In the genomic region with DNA sequence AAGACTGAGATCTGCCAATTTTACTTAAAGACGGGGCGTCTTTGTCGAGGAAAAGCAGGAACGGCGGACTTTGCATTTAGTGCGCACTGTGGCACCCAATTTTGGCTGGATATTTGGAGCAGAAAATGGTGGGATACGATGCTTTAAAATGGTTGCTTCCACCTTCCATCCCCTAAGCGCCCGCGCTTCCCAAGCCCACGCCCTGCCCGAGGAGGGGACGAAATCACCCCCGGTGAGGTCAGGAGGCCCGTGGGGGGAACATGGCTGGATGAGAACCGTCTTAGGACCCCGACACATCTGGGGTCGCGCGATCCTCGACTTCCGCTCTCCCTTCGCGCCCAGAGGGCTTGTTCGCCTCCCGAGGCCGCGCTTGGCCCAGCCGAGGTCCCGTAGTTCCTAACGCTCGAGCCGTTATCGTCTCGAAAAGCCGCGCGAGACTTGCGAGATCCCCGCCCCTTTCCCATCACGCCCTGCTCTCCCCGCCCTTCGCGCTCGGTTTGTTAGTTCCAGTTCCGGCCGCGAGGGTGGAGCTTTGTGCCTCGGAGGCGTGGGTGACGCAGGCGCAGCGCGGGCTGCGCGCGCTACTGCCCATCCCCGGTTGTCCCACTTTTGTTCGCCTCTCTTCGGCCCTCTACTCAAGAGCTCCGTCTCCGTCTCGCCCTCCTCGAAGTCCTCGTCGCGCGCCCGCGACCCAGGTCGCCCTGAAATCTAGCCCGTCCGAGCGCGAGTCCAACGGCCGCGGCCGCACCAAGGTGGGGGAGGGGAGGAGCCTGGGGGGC, we compare ENCODE assay signal across 8 cellular contexts. TPM values are rescaled to one million over a fixed set of nuclear protein-coding genes. Genes with fewer than 3 reads are reported as not detected.
DNase-seq lines count a peak whose midpoint lies in the region; ATAC-seq, FAIRE-seq and TF ChIP-seq lines count a peak whose summit lies in the region.

A gene with protein sequence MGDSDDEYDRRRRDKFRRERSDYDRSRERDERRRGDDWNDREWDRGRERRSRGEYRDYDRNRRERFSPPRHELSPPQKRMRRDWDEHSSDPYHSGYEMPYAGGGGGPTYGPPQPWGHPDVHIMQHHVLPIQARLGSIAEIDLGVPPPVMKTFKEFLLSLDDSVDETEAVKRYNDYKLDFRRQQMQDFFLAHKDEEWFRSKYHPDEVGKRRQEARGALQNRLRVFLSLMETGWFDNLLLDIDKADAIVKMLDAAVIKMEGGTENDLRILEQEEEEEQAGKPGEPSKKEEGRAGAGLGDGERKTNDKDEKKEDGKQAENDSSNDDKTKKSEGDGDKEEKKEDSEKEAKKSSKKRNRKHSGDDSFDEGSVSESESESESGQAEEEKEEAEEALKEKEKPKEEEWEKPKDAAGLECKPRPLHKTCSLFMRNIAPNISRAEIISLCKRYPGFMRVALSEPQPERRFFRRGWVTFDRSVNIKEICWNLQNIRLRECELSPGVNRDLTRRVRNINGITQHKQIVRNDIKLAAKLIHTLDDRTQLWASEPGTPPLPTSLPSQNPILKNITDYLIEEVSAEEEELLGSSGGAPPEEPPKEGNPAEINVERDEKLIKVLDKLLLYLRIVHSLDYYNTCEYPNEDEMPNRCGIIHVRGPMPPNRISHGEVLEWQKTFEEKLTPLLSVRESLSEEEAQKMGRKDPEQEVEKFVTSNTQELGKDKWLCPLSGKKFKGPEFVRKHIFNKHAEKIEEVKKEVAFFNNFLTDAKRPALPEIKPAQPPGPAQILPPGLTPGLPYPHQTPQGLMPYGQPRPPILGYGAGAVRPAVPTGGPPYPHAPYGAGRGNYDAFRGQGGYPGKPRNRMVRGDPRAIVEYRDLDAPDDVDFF (plus strand): TSS at position 527 of the 779 bp plus-strand sequence. CDS start 488 bp downstream, outside the sequence.

- DNase-seq in AML-193 (lab: John Stamatoyannopoulos, UW) (peak; percentile 91 to 93), NCI-H510A (lab: John Stamatoyannopoulos, UW) (peak; percentile 95), cerebellum (ENCODE audit: low spot score) (peak; percentile 100), kidney (peak; percentile 99)
- DNase-seq in activated CD4-positive, alpha-beta T cell treated with anti-CD3 and anti-CD28 coated beads for 1 hour = peak; percentile 97
- DNase-seq in stimulated activated CD4-positive, alpha-beta T cell treated with anti-CD3 and anti-CD28 coated beads, Interleukin-15, amount 100 ng/mL, for 24 hours = peak; percentile 99

- ATAC-seq in GM19043 (IDR thresholded peaks at IDR 0.05; ENCODE audit: low read depth, unreplicated experiment) (peak; percentile 94), HG03378 (IDR thresholded peaks at IDR 0.05; ENCODE audit: unreplicated experiment) (peak; percentile 73)

- H3K9me3 ChIP-seq in kidney (ENCODE audit: control insufficient read depth in 1 of 2, low read length in 2 of 2) = no peaks in the 10 kb centered on the region

- FAIRE-seq in kidney (lab: Jason Lieb, UNC) = no peak

- peak within 1 kb of the TSS; percentile 95 to 96 for H3K27ac ChIP-seq in kidney (ENCODE audit: low read depth in 2 of 2, low read length in 2 of 2)

- peak within 1 kb of the TSS; percentile 68 to 87 for H3K9ac ChIP-seq in kidney (ENCODE audit: low read length in 2 of 2)

- intact Hi-C loops in kidney (cut with DNase I) = no loop called here

- TF ChIP-seq CTCF in kidney (IDR thresholded peaks at IDR 0.05; ENCODE audit: borderline replicate concordance, extremely low read depth, insufficient read depth) = peak; percentile 53

- peak within 1 kb of the TSS; percentile 71 to 91 for H3K4me3 ChIP-seq in kidney (ENCODE audit: low read length in 2 of 2)

- H3K36me3 ChIP-seq in kidney (ENCODE audit: control insufficient read depth in 1 of 2, insufficient read depth in 2 of 2, low read length in 2 of 2) = peaks cover 14 to 26% of the 10 kb centered on the region in 2 donors

- peaks cover 11 to 17% of the 10 kb centered on the region in 2 donors for H3K4me1 ChIP-seq in kidney (ENCODE audit: control insufficient read depth in 1 of 2, insufficient read depth in 1 of 2, low read depth in 1 of 2, low read length in 2 of 2)

RNA-seq across cellular contexts. Expression of the gene that starts here (rescaled TPM):
- total RNA-seq in cerebellum = 34.2 TPM
- total RNA-seq in kidney = 127 TPM
- polyA plus RNA-seq in kidney (ENCODE audit: insufficient read depth, low read depth, low replicate concordance) = 58.2 TPM

Comparison
In these comparisons a context has a peak if more than half of its experiments do, and no peak if none do; other contexts are left out.
1. Peak in every context shown above with its lines: DNase-seq, ATAC-seq, H3K4me3 ChIP-seq and H3K27ac ChIP-seq.